In genomic region chr1:153790282-153790995, GRCh38 we compare ENCODE assay signal across 8 cellular contexts. TPM values are rescaled to one million over a fixed set of nuclear protein-coding genes. Genes with fewer than 3 reads are reported as not detected.
DNase-seq lines count a peak whose midpoint lies in the region; ATAC-seq and TF ChIP-seq lines count a peak whose summit lies in the region.

No MANE protein-coding gene starts in this region.

- 19 to 37% (median 20%) methylated on average over 16 of the region's 16 CpGs for WGBS in adipose tissue, 3 donors

- no peak for TF ChIP-seq CTCF in HL-60 (IDR thresholded peaks at IDR 0.05; ENCODE audit: insufficient read depth, low read length)

- peak overlapping the region; percentile 85 for H3K27ac ChIP-seq in HL-60 (replicated peaks)
- H3K27ac ChIP-seq in adipose tissue (ENCODE audit: low read depth, low read length), result peak overlapping the region; percentile 55
- H3K27ac ChIP-seq in skin epidermis, result peak overlapping the region in 20 of 21 experiments; percentile 24 to 84 (median 74)

- H3K4me3 ChIP-seq in HL-60 (replicated peaks; ENCODE audit: insufficient read depth, low read length) (peak overlapping the region; percentile 22), skin epidermis (peak overlapping the region in 6 of 7 experiments; percentile 1 to 29 (median 7))

- DNase-seq in EL, result peak; percentile 60
- peak in 1 of 2 experiments; percentile 80 for DNase-seq in HL-60 (ENCODE audit: low read depth in 1 of 2, low spot score in 1 of 2)
- peak; percentile 71 to 89 for DNase-seq in hippocampal formation (lab: John Stamatoyannopoulos, UW)
- no peak for DNase-seq in NCI-H526 treated with DMSO at 0.1 percent for 48 hours (lab: John Stamatoyannopoulos, UW)
- no peak for DNase-seq in activated CD4-positive, alpha-beta T cell treated with anti-CD3 and anti-CD28 coated beads for 1 hour

- no peak for ATAC-seq in GM19397 (IDR thresholded peaks at IDR 0.05; ENCODE audit: unreplicated experiment)

- H3K27me3 ChIP-seq in HL-60 (ENCODE audit: insufficient read depth, poor library complexity, severe bottlenecking), result no peaks in the 10 kb centered on the region

RNA-seq across cellular contexts. Expression of gene SLC27A3, which starts 15.2 kb away (rescaled TPM):
- 100 to 1,000 TPM in 1 of 3 donors, 10 to 100 TPM in 2; 22.2 to 111 (median 83.7) TPM for polyA plus RNA-seq in adipose tissue

Comparison
In these comparisons a context has a peak if more than half of its experiments do, and no peak if none do; other contexts are left out.
1. DNase-seq: peak in EL (single experiment) and hippocampal formation (2 of 2); none in NCI-H526 treated with DMSO at 0.1 percent for 48 hours (single experiment) and activated CD4-positive, alpha-beta T cell treated with anti-CD3 and anti-CD28 coated beads for 1 hour (single experiment).
2. Peak in every context shown above with its lines, with median percentiles within 50 percentile points of each other: H3K27ac ChIP-seq.